3 cellular contexts compared by ENCODE assay signal in genomic region chr12:74676955-74677354, GRCh38.
DNase-seq lines count a peak whose midpoint lies in the region; FAIRE-seq and TF ChIP-seq lines count a peak whose summit lies in the region.
"Not testable (repeated sequence)": the region's sequence is repeated elsewhere in the genome, so short reads cannot be mapped to it uniquely, and the experiment has no call there.

No MANE protein-coding gene starts in this region.

- not testable (repeated sequence) for H3K79me1 ChIP-seq in trophoblast cell (ENCODE audit: low read length)

- H3K4me1 ChIP-seq in kidney (ENCODE audit: control insufficient read depth in 1 of 2, insufficient read depth in 1 of 2, low read depth in 1 of 2, low read length in 2 of 2); trophoblast cell (ENCODE audit: control insufficient read depth in 1 of 2, insufficient read depth in 2 of 2, low read length in 2 of 2): not testable (repeated sequence)

- intact Hi-C loops in kidney (cut with DNase I): not testable (repeated sequence)

- not testable (repeated sequence) for H4K8ac ChIP-seq in trophoblast cell (ENCODE audit: low read depth, low read length)

- not testable (repeated sequence) for H2BK120ac ChIP-seq in trophoblast cell (ENCODE audit: insufficient read depth, low read length, poor library complexity)

- H3K4me3 ChIP-seq in kidney (ENCODE audit: low read length in 2 of 2); trophoblast cell (ENCODE audit: low read depth, low read length): not testable (repeated sequence)

- not testable (repeated sequence) for H4K91ac ChIP-seq in trophoblast cell (ENCODE audit: low read depth, low read length)

- not testable (repeated sequence) for H3K27me3 ChIP-seq in trophoblast cell (ENCODE audit: insufficient read depth, low read length)

- H3K36me3 ChIP-seq in kidney (ENCODE audit: control insufficient read depth in 1 of 2, insufficient read depth in 2 of 2, low read length in 2 of 2); trophoblast cell (ENCODE audit: control insufficient read depth in 1 of 2, insufficient read depth in 2 of 2, low read length in 2 of 2): not testable (repeated sequence)

- not testable (repeated sequence) for H2BK12ac ChIP-seq in trophoblast cell (ENCODE audit: low read length)

- not testable (repeated sequence) for TF ChIP-seq CTCF in chondrocyte (IDR thresholded peaks at IDR 0.05); kidney (IDR thresholded peaks at IDR 0.05; ENCODE audit: borderline replicate concordance, extremely low read depth, insufficient read depth)

- H3K36me3 Mint-ChIP-seq in chondrocyte (ENCODE audit: low read depth): not testable (repeated sequence)

- no CpG with 5 or more reads among the region's 4 CpGs for WGBS in trophoblast cell (ENCODE audit: extremely low coverage, insufficient coverage, insufficient read length)

- H2AK5ac ChIP-seq in trophoblast cell (ENCODE audit: low read length): not testable (repeated sequence)

- not testable (repeated sequence) for H3K27ac ChIP-seq in kidney (ENCODE audit: low read depth in 2 of 2, low read length in 2 of 2); trophoblast cell (ENCODE audit: low read depth, low read length)

- not testable (repeated sequence) for H3K79me2 ChIP-seq in trophoblast cell (ENCODE audit: control insufficient read depth, insufficient read depth, low read length, poor library complexity)

- H3K23ac ChIP-seq in trophoblast cell (ENCODE audit: low read length): not testable (repeated sequence)

- not testable (repeated sequence) for H3K4ac ChIP-seq in trophoblast cell (ENCODE audit: low read depth, low read length)

- not testable (repeated sequence) for H3K9ac ChIP-seq in kidney (ENCODE audit: low read length in 2 of 2); trophoblast cell (ENCODE audit: low read length)

- not testable (repeated sequence) for FAIRE-seq in kidney (lab: Jason Lieb, UNC)

- H3K27ac Mint-ChIP-seq in chondrocyte (ENCODE audit: unreplicated experiment): not testable (repeated sequence)

- H3K4me3 Mint-ChIP-seq in chondrocyte (ENCODE audit: unreplicated experiment): not testable (repeated sequence)

- peak overlapping the region; percentile 18 for H4K12ac ChIP-seq in trophoblast cell (ENCODE audit: low read depth, low read length)

- not testable (repeated sequence) for H3K9me3 ChIP-seq in kidney (ENCODE audit: control insufficient read depth in 1 of 2, low read length in 2 of 2); trophoblast cell (ENCODE audit: insufficient read depth, low read depth, low read length)

- not testable (repeated sequence) for H2BK5ac ChIP-seq in trophoblast cell (ENCODE audit: low read depth, low read length, poor library complexity)

- not testable (repeated sequence) for H2AFZ ChIP-seq in trophoblast cell (ENCODE audit: insufficient read depth, low read length, poor library complexity)

- not testable (repeated sequence) for H3K27me3 Mint-ChIP-seq in chondrocyte (ENCODE audit: low read depth)

- not testable (repeated sequence) for H3K14ac ChIP-seq in trophoblast cell (ENCODE audit: low read length)

- not testable (repeated sequence) for H3K18ac ChIP-seq in trophoblast cell (ENCODE audit: low read length)

- peak; percentile 73 for DNase-seq in chondrocyte (ENCODE audit: low spot score)
- DNase-seq in kidney: peak; percentile 37
- not testable (repeated sequence) for DNase-seq in trophoblast cell

- H3K4me1 Mint-ChIP-seq in chondrocyte (ENCODE audit: low read depth): not testable (repeated sequence)

- not testable (repeated sequence) for H3K9me3 Mint-ChIP-seq in chondrocyte (ENCODE audit: low read depth)

- H3K4me2 ChIP-seq in trophoblast cell (ENCODE audit: low read length): not testable (repeated sequence)
